ENCODE assay signal across 26 cellular contexts in genomic region chrX:7102119-7102518, GRCh38.
"Had no signal": no experiment of that assay in that cellular context is flagged by ENCODE, and none has a peak within 500 bp of the region (broad histone marks: within the 10 kb centered on the region; RNA-seq: fewer than 3 reads in every experiment).

No MANE protein-coding gene starts in this region.

- ATAC-seq: left colon; left lung; lower lobe of right lung; natural killer cell; psoas muscle; right lobe of liver; stimulated activated memory B cell treated with anti-CD40 and anti-IgM and Interleukin-4, amounts not matched to agents 10 μg/mL and 1 μg/mL and 100 μg/mL, for 72 hours; stimulated activated naive CD8-positive, alpha-beta T cell treated with anti-CD3 and anti-CD28 coated beads, Interleukin-15, amount 100 ng/mL, for 72 hours had no signal

- H3K4me3 ChIP-seq: left lung, lower lobe of right lung, neural progenitor cell, psoas muscle, right lobe of liver, smooth muscle cell, tibial nerve, uterus had no signal

- H3K4me1 ChIP-seq: left lung, lower lobe of right lung, neural progenitor cell, parathyroid adenoma, psoas muscle, right lobe of liver, tibial nerve, uterus had no signal

- H2AFZ ChIP-seq: neural progenitor cell, parathyroid adenoma had no signal

- H3K27me3 ChIP-seq: left lung, neural progenitor cell, neutrophil, right lobe of liver, tibial nerve, uterus had no signal

- H3K9me3 ChIP-seq: left lung, lower lobe of right lung, neutrophil, psoas muscle, right lobe of liver, tibial nerve, uterus had no signal

- DNase-seq: left colon; left lung; lower lobe of right lung; mammary epithelial cell; mesenchymal stem cell; natural killer cell; nephron progenitor cell; occipital lobe; psoas muscle; right lobe of liver; stimulated activated CD4-positive, alpha-beta T cell treated with anti-CD3 and anti-CD28 coated beads, Interleukin-1b, Interleukin-23, amount 100 ng/mL, for 48 hours; stimulated activated CD4-positive, alpha-beta T cell treated with anti-CD3 and anti-CD28 coated beads, Interleukin-2, amount 100 ng/mL, for 48 hours; stimulated activated CD4-positive, alpha-beta T cell treated with anti-CD3 and anti-CD28 coated beads, Interleukin-4, amount 100 ng/mL, for 4 hours; stimulated activated CD8-positive, alpha-beta memory T cell treated with anti-CD3 and anti-CD28 coated beads, Interleukin-4, amount 100 ng/mL, for 48 hours; stimulated activated naive CD4-positive, alpha-beta T cell treated with Interleukin-2 at 50 U/mL for 16 hours; stimulated activated naive CD8-positive, alpha-beta T cell treated with anti-CD3 and anti-CD28 coated beads, Interleukin-15, amount 100 ng/mL, for 72 hours; substantia nigra; uterus had no signal

- H3K27ac ChIP-seq: left lung, lower lobe of right lung, neural progenitor cell, neutrophil, parathyroid adenoma, psoas muscle, right lobe of liver, tibial nerve, uterus had no signal

- H3K27ac Mint-ChIP-seq: natural killer cell; nephron progenitor cell; neural progenitor cell; stimulated activated memory B cell treated with anti-CD40 and anti-IgM and Interleukin-4, amounts not matched to agents 10 μg/mL and 1 μg/mL and 100 μg/mL, for 72 hours; stimulated activated naive CD8-positive, alpha-beta T cell treated with anti-CD3 and anti-CD28 coated beads, Interleukin-15, amount 100 ng/mL, for 72 hours; type B pancreatic cell had no signal

- H3K4me3 Mint-ChIP-seq: natural killer cell; nephron progenitor cell; neural progenitor cell; stimulated activated memory B cell treated with anti-CD40 and anti-IgM and Interleukin-4, amounts not matched to agents 10 μg/mL and 1 μg/mL and 100 μg/mL, for 72 hours; stimulated activated naive CD8-positive, alpha-beta T cell treated with anti-CD3 and anti-CD28 coated beads, Interleukin-15, amount 100 ng/mL, for 72 hours; type B pancreatic cell had no signal

- H3K9me3 Mint-ChIP-seq: stimulated activated naive CD8-positive, alpha-beta T cell treated with anti-CD3 and anti-CD28 coated beads, Interleukin-15, amount 100 ng/mL, for 72 hours had no signal

- H3K36me3 ChIP-seq: left lung, neural progenitor cell, neutrophil, uterus had no signal

- H3K79me2 ChIP-seq: parathyroid adenoma had no signal

- H3K4me2 ChIP-seq: neural progenitor cell, smooth muscle cell had no signal

- FAIRE-seq: keratinocyte had no signal

- H3K4me1 Mint-ChIP-seq: nephron progenitor cell; stimulated activated naive CD8-positive, alpha-beta T cell treated with anti-CD3 and anti-CD28 coated beads, Interleukin-15, amount 100 ng/mL, for 72 hours had no signal

- H3K27me3 Mint-ChIP-seq: stimulated activated memory B cell treated with anti-CD40 and anti-IgM and Interleukin-4, amounts not matched to agents 10 μg/mL and 1 μg/mL and 100 μg/mL, for 72 hours; stimulated activated naive CD8-positive, alpha-beta T cell treated with anti-CD3 and anti-CD28 coated beads, Interleukin-15, amount 100 ng/mL, for 72 hours; type B pancreatic cell had no signal

- H3K9ac ChIP-seq: neural progenitor cell, parathyroid adenoma had no signal
